ENCODE assay signal across 9 cellular contexts in the genomic region with DNA sequence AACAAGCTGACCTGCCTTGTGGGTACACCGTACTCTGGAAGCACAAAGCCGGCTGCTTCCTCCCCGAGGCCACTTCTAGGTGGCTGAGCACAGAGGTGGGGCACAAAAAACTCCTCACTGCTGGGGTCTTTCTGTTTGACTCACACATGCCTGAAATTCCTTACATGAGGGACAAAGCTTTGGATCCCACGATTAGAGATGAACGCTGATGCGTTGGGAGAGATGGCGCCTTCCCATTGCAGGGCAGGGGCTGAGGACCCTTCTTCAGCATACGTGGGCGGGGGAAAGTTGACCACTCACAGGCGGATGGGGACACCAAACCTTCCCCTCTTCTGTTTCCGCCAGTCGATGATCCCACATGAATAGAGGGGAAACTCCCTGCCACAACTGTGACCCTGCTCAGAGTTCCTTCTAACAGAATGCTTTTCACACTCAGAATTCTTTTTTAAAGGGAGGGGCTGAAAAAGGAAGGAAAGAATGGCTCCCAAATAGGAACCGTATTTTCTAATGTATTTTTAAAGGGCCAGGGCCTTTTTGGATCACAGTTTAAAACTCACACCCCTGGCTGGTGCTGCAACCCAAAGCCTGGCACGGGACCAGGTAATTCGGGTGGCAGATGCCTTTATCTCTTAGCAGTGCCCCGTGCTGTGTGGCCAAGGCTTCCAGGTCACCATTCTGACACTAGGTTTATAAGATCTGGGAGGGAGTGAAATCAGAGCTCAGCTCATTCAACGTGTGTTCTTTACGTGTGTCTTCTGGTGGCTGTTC.
DNase-seq lines count a peak whose midpoint lies in the region; ATAC-seq and TF ChIP-seq lines count a peak whose summit lies in the region.
"Had no signal": no experiment of that assay in that cellular context is flagged by ENCODE, and none has a peak within 500 bp of the region (broad histone marks: within the 10 kb centered on the region; RNA-seq: fewer than 3 reads in every experiment).

No MANE protein-coding gene starts in this region.

- no peaks in the 10 kb centered on the region for H3K9me3 ChIP-seq in heart right ventricle
- no peaks in the 10 kb centered on the region for H3K9me3 ChIP-seq in skeletal muscle tissue (ENCODE audit: control insufficient read depth in 3 of 3, low read length in 3 of 3)

- H3K27me3 ChIP-seq in heart right ventricle = no peaks in the 10 kb centered on the region
- no peaks in the 10 kb centered on the region for H3K27me3 ChIP-seq in skeletal muscle tissue (ENCODE audit: control insufficient read depth in 3 of 3, insufficient read depth in 3 of 3, low read length in 3 of 3)

- intact Hi-C loops in heart right ventricle (cut with DNase I) = loop anchor here in 1 of 10 donors (5.0 kb wide), 1 partner anchor 41 kb away; no protein-coding TSS in a partner anchor

- no peak for TF ChIP-seq CTCF in GM13976 (IDR thresholded peaks at IDR 0.05; ENCODE audit: borderline replicate concordance, control extremely low read depth, extremely low read depth, insufficient read depth, missing control alignments)
- TF ChIP-seq CTCF in heart right ventricle (IDR thresholded peaks at IDR 0.05) = no peak

- H3K4me1 ChIP-seq in heart right ventricle (peaks cover 11 to 42% (median 33%) of the 10 kb centered on the region in 9 donors), skeletal muscle tissue (ENCODE audit: control insufficient read depth in 3 of 3, insufficient read depth in 3 of 3, low read length in 3 of 3) (peaks cover 38 to 45% (median 45%) of the 10 kb centered on the region in 3 donors)

- H3K9ac ChIP-seq in skeletal muscle tissue (ENCODE audit: low read depth in 1 of 3, low read length in 3 of 3) = peak overlapping the region; percentile 2 to 77 (median 34)

- H3K4me3 ChIP-seq in heart right ventricle = no peak overlapping the region
- H3K4me3 ChIP-seq in skeletal muscle tissue (ENCODE audit: low read length in 3 of 3) = peak overlapping the region in 1 of 3 donors; percentile 6

- H3K27ac ChIP-seq in heart right ventricle = peak overlapping the region; percentile 14 to 88 (median 62)
- H3K27ac ChIP-seq in skeletal muscle tissue (ENCODE audit: low read depth, low read length) = peak overlapping the region; percentile 28

- peak in 2 of 8 donors; percentile 15 to 32 for ATAC-seq in heart right ventricle
- no peak for ATAC-seq in GM18870 (IDR thresholded peaks at IDR 0.05; ENCODE audit: unreplicated experiment)

- DNase-seq in GM13976 (ENCODE audit: low spot score) (peak; percentile 64), UCSD-AML1 (lab: John Stamatoyannopoulos, UW; ENCODE audit: unreplicated experiment) (peak; percentile 39), heart right ventricle (peak in 1 of 2 donors; percentile 64), HPDE6-E6E7 (ENCODE audit: extremely low spot score) (no peak)
- no peak for DNase-seq in activated CD4-positive, CD25-positive, alpha-beta regulatory T cell treated with anti-CD3 and anti-CD28 coated beads, Interleukin-2, amount 50 U/mL, for 72 hours
- DNase-seq: NCI-H2081, T1000 had no signal

- H3K36me3 ChIP-seq in heart right ventricle (no peaks in the 10 kb centered on the region), skeletal muscle tissue (ENCODE audit: control insufficient read depth in 3 of 3, insufficient read depth in 3 of 3, low read length in 3 of 3) (no peaks in the 10 kb centered on the region)

- in situ Hi-C loops in GM13976 (cut with MboI; ENCODE audit: low sequenced_read_pairs, unreplicated experiment) = no loop called here

- WGBS in heart right ventricle, 2 donors = 32 to 34% methylated on average over 18 of the region's 18 CpGs

Comparison
In these comparisons a context has a peak if more than half of its experiments do, and no peak if none do; other contexts are left out.
1. DNase-seq: peak in GM13976 (single experiment) and UCSD-AML1 (single experiment); none in activated CD4-positive, CD25-positive, alpha-beta regulatory T cell treated with anti-CD3 and anti-CD28 coated beads, Interleukin-2, amount 50 U/mL, for 72 hours (single experiment) and HPDE6-E6E7 (single experiment).